Comparison of ENCODE assay signal across 1 cellular context in genomic region chr22:31323578-31324550, GRCh38.
TF ChIP-seq lines count a peak whose summit lies in the region.

No MANE protein-coding gene starts in this region.

TF ChIP-seq in GM23338, 12 proteins besides CTCF, POLR2A, EP300 and RAD21:
- TF ChIP-seq, protein P1, sequence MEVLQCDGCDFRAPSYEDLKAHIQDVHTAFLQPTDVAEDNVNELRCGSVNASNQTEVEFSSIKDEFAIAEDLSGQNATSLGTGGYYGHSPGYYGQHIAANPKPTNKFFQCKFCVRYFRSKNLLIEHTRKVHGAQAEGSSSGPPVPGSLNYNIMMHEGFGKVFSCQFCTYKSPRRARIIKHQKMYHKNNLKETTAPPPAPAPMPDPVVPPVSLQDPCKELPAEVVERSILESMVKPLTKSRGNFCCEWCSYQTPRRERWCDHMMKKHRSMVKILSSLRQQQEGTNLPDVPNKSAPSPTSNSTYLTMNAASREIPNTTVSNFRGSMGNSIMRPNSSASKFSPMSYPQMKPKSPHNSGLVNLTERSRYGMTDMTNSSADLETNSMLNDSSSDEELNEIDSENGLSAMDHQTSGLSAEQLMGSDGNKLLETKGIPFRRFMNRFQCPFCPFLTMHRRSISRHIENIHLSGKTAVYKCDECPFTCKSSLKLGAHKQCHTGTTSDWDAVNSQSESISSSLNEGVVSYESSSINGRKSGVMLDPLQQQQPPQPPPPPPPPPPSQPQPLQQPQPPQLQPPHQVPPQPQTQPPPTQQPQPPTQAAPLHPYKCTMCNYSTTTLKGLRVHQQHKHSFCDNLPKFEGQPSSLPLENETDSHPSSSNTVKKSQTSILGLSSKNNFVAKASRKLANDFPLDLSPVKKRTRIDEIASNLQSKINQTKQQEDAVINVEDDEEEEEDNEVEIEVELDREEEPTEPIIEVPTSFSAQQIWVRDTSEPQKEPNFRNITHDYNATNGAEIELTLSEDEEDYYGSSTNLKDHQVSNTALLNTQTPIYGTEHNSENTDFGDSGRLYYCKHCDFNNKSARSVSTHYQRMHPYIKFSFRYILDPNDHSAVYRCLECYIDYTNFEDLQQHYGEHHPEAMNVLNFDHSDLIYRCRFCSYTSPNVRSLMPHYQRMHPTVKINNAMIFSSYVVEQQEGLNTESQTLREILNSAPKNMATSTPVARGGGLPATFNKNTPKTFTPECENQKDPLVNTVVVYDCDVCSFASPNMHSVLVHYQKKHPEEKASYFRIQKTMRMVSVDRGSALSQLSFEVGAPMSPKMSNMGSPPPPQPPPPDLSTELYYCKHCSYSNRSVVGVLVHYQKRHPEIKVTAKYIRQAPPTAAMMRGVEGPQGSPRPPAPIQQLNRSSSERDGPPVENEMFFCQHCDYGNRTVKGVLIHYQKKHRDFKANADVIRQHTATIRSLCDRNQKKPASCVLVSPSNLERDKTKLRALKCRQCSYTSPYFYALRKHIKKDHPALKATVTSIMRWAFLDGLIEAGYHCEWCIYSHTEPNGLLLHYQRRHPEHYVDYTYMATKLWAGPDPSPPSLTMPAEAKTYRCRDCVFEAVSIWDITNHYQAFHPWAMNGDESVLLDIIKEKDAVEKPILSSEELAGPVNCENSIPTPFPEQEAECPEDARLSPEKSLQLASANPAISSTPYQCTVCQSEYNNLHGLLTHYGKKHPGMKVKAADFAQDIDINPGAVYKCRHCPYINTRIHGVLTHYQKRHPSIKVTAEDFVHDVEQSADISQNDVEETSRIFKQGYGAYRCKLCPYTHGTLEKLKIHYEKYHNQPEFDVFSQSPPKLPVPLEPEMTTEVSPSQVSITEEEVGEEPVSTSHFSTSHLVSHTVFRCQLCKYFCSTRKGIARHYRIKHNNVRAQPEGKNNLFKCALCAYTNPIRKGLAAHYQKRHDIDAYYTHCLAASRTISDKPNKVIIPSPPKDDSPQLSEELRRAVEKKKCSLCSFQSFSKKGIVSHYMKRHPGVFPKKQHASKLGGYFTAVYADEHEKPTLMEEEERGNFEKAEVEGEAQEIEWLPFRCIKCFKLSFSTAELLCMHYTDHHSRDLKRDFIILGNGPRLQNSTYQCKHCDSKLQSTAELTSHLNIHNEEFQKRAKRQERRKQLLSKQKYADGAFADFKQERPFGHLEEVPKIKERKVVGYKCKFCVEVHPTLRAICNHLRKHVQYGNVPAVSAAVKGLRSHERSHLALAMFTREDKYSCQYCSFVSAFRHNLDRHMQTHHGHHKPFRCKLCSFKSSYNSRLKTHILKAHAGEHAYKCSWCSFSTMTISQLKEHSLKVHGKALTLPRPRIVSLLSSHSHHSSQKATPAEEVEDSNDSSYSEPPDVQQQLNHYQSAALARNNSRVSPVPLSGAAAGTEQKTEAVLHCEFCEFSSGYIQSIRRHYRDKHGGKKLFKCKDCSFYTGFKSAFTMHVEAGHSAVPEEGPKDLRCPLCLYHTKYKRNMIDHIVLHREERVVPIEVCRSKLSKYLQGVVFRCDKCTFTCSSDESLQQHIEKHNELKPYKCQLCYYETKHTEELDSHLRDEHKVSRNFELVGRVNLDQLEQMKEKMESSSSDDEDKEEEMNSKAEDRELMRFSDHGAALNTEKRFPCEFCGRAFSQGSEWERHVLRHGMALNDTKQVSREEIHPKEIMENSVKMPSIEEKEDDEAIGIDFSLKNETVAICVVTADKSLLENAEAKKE (CRISPR knock-in tag; IDR thresholded peaks at IDR 0.05), result no peak
- TF ChIP-seq ZNF331 (CRISPR knock-in tag; IDR thresholded peaks at IDR 0.05; ENCODE audit: low read depth), result no peak
- no peak for TF ChIP-seq STAT1 (IDR thresholded peaks at IDR 0.05; ENCODE audit: unreplicated experiment)
- TF ChIP-seq EZH2phosphoT487 (IDR thresholded peaks at IDR 0.05; ENCODE audit: unreplicated experiment), result no peak
- no peak for TF ChIP-seq ZNF114 (CRISPR knock-in tag; IDR thresholded peaks at IDR 0.05)
- no peak for TF ChIP-seq ETS1 (IDR thresholded peaks at IDR 0.05)
- TF ChIP-seq EZH2 (IDR thresholded peaks at IDR 0.05; ENCODE audit: low read depth, unreplicated experiment), result no peak
- TF ChIP-seq CREB1 (CRISPR knock-in tag; IDR thresholded peaks at IDR 0.05; ENCODE audit: low read depth), result no peak
- no peak for TF ChIP-seq NANOG (IDR thresholded peaks at IDR 0.05; ENCODE audit: borderline replicate concordance)
- TF ChIP-seq JUNB (IDR thresholded peaks at IDR 0.05; ENCODE audit: unreplicated experiment), result no peak
- TF ChIP-seq POLR2AphosphoS5 (IDR thresholded peaks at IDR 0.05; ENCODE audit: low read depth), result no peak
TF ChIP-seq in GM23338: peak in this region for 0.
